ENCODE assay signal across 25 cellular contexts in genomic region chr18:55465313-55465712, GRCh38.
DNase-seq lines count a peak whose midpoint lies in the region; ATAC-seq and TF ChIP-seq lines count a peak whose summit lies in the region.
"Had no signal": no experiment of that assay in that cellular context is flagged by ENCODE, and none has a peak within 500 bp of the region (broad histone marks: within the 10 kb centered on the region; RNA-seq: fewer than 3 reads in every experiment).

No MANE protein-coding gene starts in this region.

- H3K4me3 ChIP-seq in OCI-LY3 (ENCODE audit: low read length) (no peak overlapping the region), Caco-2 (ENCODE audit: low read depth, low read length) (no peak overlapping the region)
- H3K4me3 ChIP-seq: MG63, mucosa of descending colon, upper lobe of right lung had no signal

- peak overlapping the region; percentile 4 for H3K4me2 ChIP-seq in OCI-LY3 (ENCODE audit: low read length)

- peaks cover 14 to 50% of the 10 kb centered on the region in 2 donors for H3K4me1 Mint-ChIP-seq in stimulated activated naive B cell treated with anti-CD40 and anti-IgM and Interleukin-4, amounts not matched to agents 10 μg/mL and 1 μg/mL and 100 μg/mL, for 72 hours
- H3K4me1 Mint-ChIP-seq in Caco-2 (ENCODE audit: low read depth, unreplicated experiment) = no peaks in the 10 kb centered on the region
- H3K4me1 Mint-ChIP-seq: activated CD4-positive, alpha-beta T cell treated with anti-CD3 and anti-CD28 coated beads for 36 hours; central memory CD8-positive, alpha-beta T cell had no signal

- peaks cover 61% of the 10 kb centered on the region for H3K4me1 ChIP-seq in OCI-LY3 (ENCODE audit: low read length)
- H3K4me1 ChIP-seq in Caco-2 = no peaks in the 10 kb centered on the region
- H3K4me1 ChIP-seq: upper lobe of right lung had no signal

- in situ Hi-C loops in ACHN (cut with HindIII; ENCODE audit: low pct_ligation_motif_present, low pct_unique_long_range_greater_than_20kb, low sequenced_read_pairs) = no loop called here

- H3K79me2 ChIP-seq in OCI-LY3 (ENCODE audit: low read length) = peaks cover 100% of the 10 kb centered on the region

- no peaks in the 10 kb centered on the region for H3K9me3 Mint-ChIP-seq in stimulated activated naive B cell treated with anti-CD40 and anti-IgM and Interleukin-4, amounts not matched to agents 10 μg/mL and 1 μg/mL and 100 μg/mL, for 72 hours
- no peaks in the 10 kb centered on the region for H3K9me3 Mint-ChIP-seq in Caco-2 (ENCODE audit: unreplicated experiment)
- H3K9me3 Mint-ChIP-seq: central memory CD8-positive, alpha-beta T cell had no signal

- H3K27me3 Mint-ChIP-seq in stimulated activated naive B cell treated with anti-CD40 and anti-IgM and Interleukin-4, amounts not matched to agents 10 μg/mL and 1 μg/mL and 100 μg/mL, for 72 hours = no peaks in the 10 kb centered on the region
- no peaks in the 10 kb centered on the region for H3K27me3 Mint-ChIP-seq in Caco-2 (ENCODE audit: insufficient read depth, unreplicated experiment)

- H3K27me3 ChIP-seq in OCI-LY3 (ENCODE audit: low read depth, low read length) (no peaks in the 10 kb centered on the region), Caco-2 (replicated peaks; ENCODE audit: control insufficient read depth, insufficient read depth, low read length) (no peaks in the 10 kb centered on the region)
- H3K27me3 ChIP-seq: BE2C, MG63, neutrophil, upper lobe of right lung had no signal

- DNase-seq in NCI-H2171 treated with DMSO at 0.1 percent for 48 hours (lab: John Stamatoyannopoulos, UW) = peak; percentile 14
- DNase-seq in NCI-H2171 (lab: John Stamatoyannopoulos, UW) = no peak
- DNase-seq in germinal center (ENCODE audit: low spot score) = peak; percentile 53
- DNase-seq in stimulated activated naive B cell treated with anti-CD40 and anti-IgM and Interleukin-4, amounts not matched to agents 10 μg/mL and 1 μg/mL and 100 μg/mL, for 72 hours = no peak
- DNase-seq in Caco-2 = no peak
- DNase-seq in ACHN = no peak
- DNase-seq: 8988T; activated CD4-positive, alpha-beta T cell treated with anti-CD3 and anti-CD28 coated beads for 36 hours; activated naive CD4-positive, alpha-beta T cell treated with anti-CD3 and anti-CD28 coated beads, Interleukin-2, amount 50 U/mL, for 16 hours; activated T-cell treated with anti-CD3 and anti-CD28 coated beads, Interleukin-2, amount 50 U/mL, for 48 hours; aorta; BE2C; MG63; mucosa of descending colon; NCI-H146; NCI-H748 treated with DMSO at 0.1 percent for 48 hours; T1000; upper lobe of right lung had no signal

- H3K9ac ChIP-seq in OCI-LY3 (ENCODE audit: low read length) = no peak overlapping the region

- no TSS peak for BruUV-seq in Caco-2 (replicated peaks; lab: Mats Ljungman, UMichigan)

- H3K36me3 Mint-ChIP-seq in stimulated activated naive B cell treated with anti-CD40 and anti-IgM and Interleukin-4, amounts not matched to agents 10 μg/mL and 1 μg/mL and 100 μg/mL, for 72 hours = peaks cover 3 to 4% of the 10 kb centered on the region in 2 donors
- peaks cover 4% of the 10 kb centered on the region for H3K36me3 Mint-ChIP-seq in Caco-2 (ENCODE audit: insufficient read depth, unreplicated experiment)

- ATAC-seq in stimulated activated naive B cell treated with anti-CD40 and anti-IgM and Interleukin-4, amounts not matched to agents 10 μg/mL and 1 μg/mL and 100 μg/mL, for 72 hours (replicated peaks) = peak; percentile 95 to 97
- ATAC-seq in GM19328 (IDR thresholded peaks at IDR 0.05; ENCODE audit: unreplicated experiment) = no peak
- ATAC-seq: activated CD4-positive, alpha-beta T cell treated with anti-CD3 and anti-CD28 coated beads for 36 hours; esophagus mucosa; mucosa of descending colon; Panc1; upper lobe of right lung had no signal

- H3K36me3 ChIP-seq in OCI-LY3 (replicated peaks; ENCODE audit: low read depth, low read length) (peaks cover 74% of the 10 kb centered on the region), Caco-2 (ENCODE audit: control insufficient read depth, insufficient read depth, low read length) (no peaks in the 10 kb centered on the region)
- H3K36me3 ChIP-seq: MG63, neutrophil, upper lobe of right lung had no signal

- POLR2A ChIA-PET in Caco-2 (lab: Charles Lee) = no interaction called here

- H3K27ac ChIP-seq in OCI-LY3 (ENCODE audit: low read length) = peak overlapping the region; percentile 40
- H3K27ac ChIP-seq: HL-60, neutrophil, upper lobe of right lung had no signal

- TF ChIP-seq CTCF in OCI-LY3 (IDR thresholded peaks at IDR 0.05; ENCODE audit: low read depth, low read length) (peak; percentile 20; the same call in 1 of the 2 replicates), Caco-2 (IDR thresholded peaks at IDR 0.05; ENCODE audit: insufficient read depth in 1 of 2, low read depth in 1 of 2, low read length in 1 of 2, severe bottlenecking in 1 of 2, unreplicated experiment in 1 of 2) (no peak)

- CTCF ChIA-PET in Caco-2 (lab: Charles Lee) = no interaction called here

- H2AFZ ChIP-seq in OCI-LY3 (ENCODE audit: low read depth, low read length) = no peak overlapping the region

- H4K20me1 ChIP-seq in OCI-LY3 (ENCODE audit: insufficient read depth, low read length) = peaks cover 100% of the 10 kb centered on the region

- H3K27ac Mint-ChIP-seq in stimulated activated naive B cell treated with anti-CD40 and anti-IgM and Interleukin-4, amounts not matched to agents 10 μg/mL and 1 μg/mL and 100 μg/mL, for 72 hours = peak overlapping the region; percentile 5
- H3K27ac Mint-ChIP-seq in Caco-2 (ENCODE audit: unreplicated experiment) = no peak overlapping the region
- H3K27ac Mint-ChIP-seq: activated CD4-positive, alpha-beta T cell treated with anti-CD3 and anti-CD28 coated beads for 36 hours had no signal

- intact Hi-C loops in Caco-2 (cut with micrococcal nuclease; ENCODE audit: unreplicated experiment) = no loop called here

- H3K9me3 ChIP-seq in OCI-LY3 (ENCODE audit: insufficient read depth, low read length) (no peaks in the 10 kb centered on the region), Caco-2 (no peaks in the 10 kb centered on the region)
- H3K9me3 ChIP-seq: BE2C, MG63, mucosa of descending colon, neutrophil, upper lobe of right lung had no signal

- H3K4me3 Mint-ChIP-seq in stimulated activated naive B cell treated with anti-CD40 and anti-IgM and Interleukin-4, amounts not matched to agents 10 μg/mL and 1 μg/mL and 100 μg/mL, for 72 hours = peak overlapping the region in 1 of 2 donors; percentile 3
- no peak overlapping the region for H3K4me3 Mint-ChIP-seq in Caco-2 (ENCODE audit: unreplicated experiment)
- H3K4me3 Mint-ChIP-seq: activated CD4-positive, alpha-beta T cell treated with anti-CD3 and anti-CD28 coated beads for 36 hours; central memory CD8-positive, alpha-beta T cell had no signal

Comparison
In these comparisons a context has a peak if more than half of its experiments do, and no peak if none do; other contexts are left out.
1. DNase-seq: peak in NCI-H2171 treated with DMSO at 0.1 percent for 48 hours (single experiment) and germinal center (single experiment); none in NCI-H2171 (single experiment), stimulated activated naive B cell treated with anti-CD40 and anti-IgM and Interleukin-4, amounts not matched to agents 10 μg/mL and 1 μg/mL and 100 μg/mL, for 72 hours (single experiment), Caco-2 (0 of 2) and ACHN (single experiment).